Comparison of ENCODE assay signal across 1 cellular context in the genomic region with DNA sequence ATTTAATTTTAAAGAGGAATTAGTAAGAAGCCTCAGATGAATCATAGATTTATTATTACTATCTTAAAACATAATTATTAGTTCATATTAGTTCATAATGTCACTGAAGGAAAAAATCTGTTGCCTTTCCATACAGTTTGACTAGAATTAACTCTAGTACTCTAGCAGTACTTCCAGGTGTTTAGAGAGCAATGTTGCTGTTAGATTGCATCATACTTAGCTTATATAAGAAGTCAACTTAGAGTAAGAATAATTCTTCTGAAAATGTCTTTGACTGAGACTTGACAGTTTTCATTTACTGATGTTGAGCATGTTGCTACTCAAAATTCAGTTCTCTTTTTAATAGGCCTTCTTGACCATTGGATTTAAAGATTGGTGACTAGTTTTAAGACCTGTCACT.
TF ChIP-seq lines count a peak whose summit lies in the region.

No MANE protein-coding gene starts in this region.

TF ChIP-seq in GM23338, 12 proteins besides CTCF, POLR2A, EP300 and RAD21 (continued from another document):
- no peak for TF ChIP-seq ZNF462 (CRISPR knock-in tag; IDR thresholded peaks at IDR 0.05)
